In the genomic region with DNA sequence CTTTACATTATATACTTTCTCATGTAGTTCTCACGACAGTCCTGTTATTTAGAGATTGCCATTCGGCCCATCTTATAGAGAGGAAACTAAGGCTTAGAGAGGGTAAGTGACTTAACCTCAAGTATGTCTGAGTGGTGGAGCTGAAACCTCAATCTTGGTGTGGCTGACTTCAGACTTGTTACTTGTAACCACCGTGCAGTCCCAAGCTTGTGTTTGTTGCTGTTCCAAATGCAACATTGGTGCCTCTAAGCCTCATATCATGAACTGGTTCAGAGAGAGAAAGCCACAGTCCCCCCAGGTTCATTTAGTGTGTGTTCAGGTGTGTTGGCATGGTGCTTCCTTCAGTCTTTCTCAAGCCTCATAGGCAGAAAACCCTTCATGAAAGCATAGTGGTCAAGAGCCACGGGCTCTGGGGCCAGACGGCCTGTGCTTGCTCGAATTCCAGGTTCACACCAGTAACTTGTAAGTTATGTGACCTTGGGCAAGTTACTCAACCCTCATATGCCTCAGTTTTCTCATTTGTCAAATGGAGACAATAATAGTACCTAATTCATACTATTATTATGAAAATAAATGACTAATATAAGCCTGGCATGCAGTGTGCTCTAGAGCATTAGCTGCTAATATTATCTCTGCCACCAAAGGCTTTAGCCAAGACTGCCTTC, we compare ENCODE assay signal across 11 cellular contexts. TPM values are rescaled to one million over a fixed set of nuclear protein-coding genes. Genes with fewer than 3 reads are reported as not detected.
DNase-seq lines count a peak whose midpoint lies in the region; ATAC-seq and TF ChIP-seq lines count a peak whose summit lies in the region.
"Had no signal": no experiment of that assay in that cellular context is flagged by ENCODE, and none has a peak within 500 bp of the region (broad histone marks: within the 10 kb centered on the region; RNA-seq: fewer than 3 reads in every experiment).

No MANE protein-coding gene starts in this region.

- WGBS in liver, result 80% methylated on average over 6 of the region's 6 CpGs
- WGBS in right lobe of liver (ENCODE audit: insufficient coverage, low coverage, low lambda C conversion rate, missing lambda C conversion rate), result 49% methylated on average over 5 of the region's 6 CpGs

- ATAC-seq in right lobe of liver (no peak), HG03108 (IDR thresholded peaks at IDR 0.05; ENCODE audit: unreplicated experiment) (peak; percentile 67)

- DNase-seq in right lobe of liver (no peak), amniotic epithelial cell (ENCODE audit: low read depth) (peak; percentile 86), SIG-M5 (lab: John Stamatoyannopoulos, UW) (no peak), occipital lobe (lab: John Stamatoyannopoulos, UW) (no peak), COLO829 (ENCODE audit: low spot score) (no peak)
- DNase-seq in stimulated activated CD4-positive, alpha-beta T cell treated with anti-CD3 and anti-CD28 coated beads, Interleukin-4, amount 100 ng/mL, for 24 hours, result no peak
- DNase-seq: T1000 had no signal

- intact Hi-C loops in right lobe of liver (cut with DNase I), result no loop called here

- H3K4me1 ChIP-seq in liver (ENCODE audit: control insufficient read depth in 4 of 4, insufficient read depth in 4 of 4, low read length in 3 of 4) (peaks cover 8 to 39% (median 20%) of the 10 kb centered on the region in 4 donors), right lobe of liver (peaks cover 0 to 36% (median 15%) of the 10 kb centered on the region in 4 donors)

- peaks cover 0 to 4% (median 0%) of the 10 kb centered on the region in 4 donors for H3K36me3 ChIP-seq in liver (ENCODE audit: control insufficient read depth in 4 of 4, insufficient read depth in 3 of 4, low read depth in 1 of 4, low read length in 3 of 4)
- no peaks in the 10 kb centered on the region for H3K36me3 ChIP-seq in right lobe of liver
- H3K36me3 ChIP-seq: BLaER1 treated with 17β-estradiol and CSF1 and Interleukin-3, amounts not matched to agents 10 nM and 100 nM had no signal

- no peak for TF ChIP-seq POLR2A in right lobe of liver (IDR thresholded peaks at IDR 0.05)

- no peaks in the 10 kb centered on the region for H3K9me3 ChIP-seq in liver (ENCODE audit: control insufficient read depth in 4 of 4, low read length in 3 of 4)
- H3K9me3 ChIP-seq in right lobe of liver, result no peaks in the 10 kb centered on the region
- H3K9me3 ChIP-seq: BLaER1 treated with 17β-estradiol and CSF1 and Interleukin-3, amounts not matched to agents 10 nM and 100 nM had no signal

- no peak overlapping the region for H3K9ac ChIP-seq in liver (ENCODE audit: low read depth in 1 of 2, low read length in 2 of 2)
- H3K9ac ChIP-seq: BLaER1 treated with 17β-estradiol and CSF1 and Interleukin-3, amounts not matched to agents 10 nM and 100 nM had no signal

- TF ChIP-seq RAD21 in liver (IDR thresholded peaks at IDR 0.05), result no peak

- peak overlapping the region; percentile 28 to 46 for H3K27ac ChIP-seq in liver (ENCODE audit: low read depth in 1 of 2, low read length in 2 of 2)
- H3K27ac ChIP-seq in right lobe of liver, result peak overlapping the region in 1 of 3 donors; percentile 92
- H3K27ac ChIP-seq: BLaER1 treated with 17β-estradiol and CSF1 and Interleukin-3, amounts not matched to agents 10 nM and 100 nM had no signal

- TF ChIP-seq CTCF in liver (IDR thresholded peaks at IDR 0.05; ENCODE audit: low read depth, low read length, missing input control), result no peak
- TF ChIP-seq CTCF in right lobe of liver (IDR thresholded peaks at IDR 0.05), result no peak

- H3K27me3 ChIP-seq in liver (ENCODE audit: control insufficient read depth in 4 of 4, insufficient read depth in 4 of 4, low read length in 3 of 4) (no peaks in the 10 kb centered on the region), right lobe of liver (no peaks in the 10 kb centered on the region)
- H3K27me3 ChIP-seq: BLaER1 treated with 17β-estradiol and CSF1 and Interleukin-3, amounts not matched to agents 10 nM and 100 nM had no signal

- no peak overlapping the region for H3K4me3 ChIP-seq in liver (ENCODE audit: low read depth in 1 of 3, low read length in 3 of 3)
- H3K4me3 ChIP-seq in right lobe of liver, result no peak overlapping the region
- H3K4me3 ChIP-seq: BLaER1 treated with 17β-estradiol and CSF1 and Interleukin-3, amounts not matched to agents 10 nM and 100 nM had no signal

TF ChIP-seq in liver, 16 proteins besides CTCF, POLR2A, EP300 and RAD21:
- no peak for TF ChIP-seq RXRA (IDR thresholded peaks at IDR 0.05)
- no peak for TF ChIP-seq GABPA (IDR thresholded peaks at IDR 0.05 in 1 of 2, conservative IDR thresholded peaks at IDR 0.05 in 1 of 2)
- TF ChIP-seq NR2F2 (IDR thresholded peaks at IDR 0.05), result no peak
- TF ChIP-seq SP1 (IDR thresholded peaks at IDR 0.05), result no peak
- TF ChIP-seq, protein P1, sequence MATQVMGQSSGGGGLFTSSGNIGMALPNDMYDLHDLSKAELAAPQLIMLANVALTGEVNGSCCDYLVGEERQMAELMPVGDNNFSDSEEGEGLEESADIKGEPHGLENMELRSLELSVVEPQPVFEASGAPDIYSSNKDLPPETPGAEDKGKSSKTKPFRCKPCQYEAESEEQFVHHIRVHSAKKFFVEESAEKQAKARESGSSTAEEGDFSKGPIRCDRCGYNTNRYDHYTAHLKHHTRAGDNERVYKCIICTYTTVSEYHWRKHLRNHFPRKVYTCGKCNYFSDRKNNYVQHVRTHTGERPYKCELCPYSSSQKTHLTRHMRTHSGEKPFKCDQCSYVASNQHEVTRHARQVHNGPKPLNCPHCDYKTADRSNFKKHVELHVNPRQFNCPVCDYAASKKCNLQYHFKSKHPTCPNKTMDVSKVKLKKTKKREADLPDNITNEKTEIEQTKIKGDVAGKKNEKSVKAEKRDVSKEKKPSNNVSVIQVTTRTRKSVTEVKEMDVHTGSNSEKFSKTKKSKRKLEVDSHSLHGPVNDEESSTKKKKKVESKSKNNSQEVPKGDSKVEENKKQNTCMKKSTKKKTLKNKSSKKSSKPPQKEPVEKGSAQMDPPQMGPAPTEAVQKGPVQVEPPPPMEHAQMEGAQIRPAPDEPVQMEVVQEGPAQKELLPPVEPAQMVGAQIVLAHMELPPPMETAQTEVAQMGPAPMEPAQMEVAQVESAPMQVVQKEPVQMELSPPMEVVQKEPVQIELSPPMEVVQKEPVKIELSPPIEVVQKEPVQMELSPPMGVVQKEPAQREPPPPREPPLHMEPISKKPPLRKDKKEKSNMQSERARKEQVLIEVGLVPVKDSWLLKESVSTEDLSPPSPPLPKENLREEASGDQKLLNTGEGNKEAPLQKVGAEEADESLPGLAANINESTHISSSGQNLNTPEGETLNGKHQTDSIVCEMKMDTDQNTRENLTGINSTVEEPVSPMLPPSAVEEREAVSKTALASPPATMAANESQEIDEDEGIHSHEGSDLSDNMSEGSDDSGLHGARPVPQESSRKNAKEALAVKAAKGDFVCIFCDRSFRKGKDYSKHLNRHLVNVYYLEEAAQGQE (IDR thresholded peaks at IDR 0.05), result no peak
- TF ChIP-seq, protein P2, sequence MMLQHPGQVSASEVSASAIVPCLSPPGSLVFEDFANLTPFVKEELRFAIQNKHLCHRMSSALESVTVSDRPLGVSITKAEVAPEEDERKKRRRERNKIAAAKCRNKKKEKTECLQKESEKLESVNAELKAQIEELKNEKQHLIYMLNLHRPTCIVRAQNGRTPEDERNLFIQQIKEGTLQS (IDR thresholded peaks at IDR 0.05), result no peak
- no peak for TF ChIP-seq FOXA2 (IDR thresholded peaks at IDR 0.05)
- TF ChIP-seq, protein P3, sequence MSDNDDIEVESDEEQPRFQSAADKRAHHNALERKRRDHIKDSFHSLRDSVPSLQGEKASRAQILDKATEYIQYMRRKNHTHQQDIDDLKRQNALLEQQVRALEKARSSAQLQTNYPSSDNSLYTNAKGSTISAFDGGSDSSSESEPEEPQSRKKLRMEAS (IDR thresholded peaks at IDR 0.05), result no peak
- no peak for TF ChIP-seq HNF4A (conservative IDR thresholded peaks at IDR 0.05)
- TF ChIP-seq FOXA1 (IDR thresholded peaks at IDR 0.05), result no peak
- TF ChIP-seq TAF1 (conservative IDR thresholded peaks at IDR 0.05), result no peak
- TF ChIP-seq HNF4G (IDR thresholded peaks at IDR 0.05), result no peak
- no peak for TF ChIP-seq EGR1 (IDR thresholded peaks at IDR 0.05; ENCODE audit: low read depth in 2 of 2)
- no peak for TF ChIP-seq YY1 (IDR thresholded peaks at IDR 0.05)
- TF ChIP-seq, protein P4, sequence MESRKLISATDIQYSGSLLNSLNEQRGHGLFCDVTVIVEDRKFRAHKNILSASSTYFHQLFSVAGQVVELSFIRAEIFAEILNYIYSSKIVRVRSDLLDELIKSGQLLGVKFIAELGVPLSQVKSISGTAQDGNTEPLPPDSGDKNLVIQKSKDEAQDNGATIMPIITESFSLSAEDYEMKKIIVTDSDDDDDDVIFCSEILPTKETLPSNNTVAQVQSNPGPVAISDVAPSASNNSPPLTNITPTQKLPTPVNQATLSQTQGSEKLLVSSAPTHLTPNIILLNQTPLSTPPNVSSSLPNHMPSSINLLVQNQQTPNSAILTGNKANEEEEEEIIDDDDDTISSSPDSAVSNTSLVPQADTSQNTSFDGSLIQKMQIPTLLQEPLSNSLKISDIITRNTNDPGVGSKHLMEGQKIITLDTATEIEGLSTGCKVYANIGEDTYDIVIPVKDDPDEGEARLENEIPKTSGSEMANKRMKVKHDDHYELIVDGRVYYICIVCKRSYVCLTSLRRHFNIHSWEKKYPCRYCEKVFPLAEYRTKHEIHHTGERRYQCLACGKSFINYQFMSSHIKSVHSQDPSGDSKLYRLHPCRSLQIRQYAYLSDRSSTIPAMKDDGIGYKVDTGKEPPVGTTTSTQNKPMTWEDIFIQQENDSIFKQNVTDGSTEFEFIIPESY (IDR thresholded peaks at IDR 0.05), result no peak
- TF ChIP-seq JUND (IDR thresholded peaks at IDR 0.05), result no peak

RNA-seq across cellular contexts. Expression of a gene that starts 39.9 kb away (rescaled TPM):
- total RNA-seq in liver (10 to 100 TPM; 63.3 to 69.3 TPM), right lobe of liver (100 to 1,000 TPM in 1 of 6 experiments, 10 to 100 TPM in 5; 54.3 to 130 (median 76.5) TPM), occipital lobe (1.1 TPM)
- 10 to 100 TPM; 21.8 to 37.2 TPM for polyA plus RNA-seq in liver
- total RNA-seq: fibroblast of lung had no signal

Comparison
In these comparisons a context has a peak if more than half of its experiments do, and no peak if none do; other contexts are left out.
1. RNA of a gene that starts 39.9 kb away (total RNA-seq): 54.3 to 130 TPM in right lobe of liver and 63.3 to 69.3 TPM in liver; 1.1 TPM in occipital lobe (single experiment); every median in the first group is over 10 times any median in the second.